ENCODE assay signal across 12 cellular contexts in the genomic region with DNA sequence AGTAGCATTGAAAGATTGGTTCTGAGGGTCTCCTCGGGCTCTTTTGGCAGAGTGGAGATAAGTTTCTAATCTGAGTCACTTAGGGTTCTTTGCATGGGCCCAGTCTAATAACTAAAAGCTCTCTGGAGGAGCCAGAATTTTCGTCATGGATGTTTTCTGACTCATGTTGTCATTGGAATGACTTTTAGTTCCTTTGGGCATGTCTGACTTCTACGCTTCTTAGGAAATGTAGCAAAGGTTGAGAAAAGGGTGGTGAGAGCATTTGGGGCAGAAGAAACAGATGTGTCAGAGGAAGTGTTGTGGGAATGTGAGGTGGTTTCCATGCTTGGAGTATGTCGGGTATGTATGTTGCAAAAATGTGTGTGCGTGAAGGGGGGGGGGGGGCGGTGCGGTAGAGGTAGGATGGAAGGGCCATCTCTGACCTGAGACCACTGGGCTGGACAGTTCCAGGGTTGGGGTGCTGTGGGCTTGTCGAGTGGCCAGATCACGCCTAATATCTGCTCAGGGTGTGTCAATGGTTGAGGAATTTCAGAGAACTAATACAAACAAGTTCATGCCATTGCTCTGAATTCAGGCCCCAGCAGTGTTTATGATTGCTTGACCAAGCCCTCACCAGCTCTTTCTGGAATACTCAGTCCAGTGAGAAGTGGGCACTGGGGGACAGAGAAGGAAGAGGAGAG. TPM values are rescaled to one million over a fixed set of nuclear protein-coding genes. Genes with fewer than 3 reads are reported as not detected.
A peak's percentile ranks its signal among the peaks of the same experiment; 100 is the strongest.
DNase-seq lines count a peak whose midpoint lies in the region; ATAC-seq and TF ChIP-seq lines count a peak whose summit lies in the region.
"Had no signal": no experiment of that assay in that cellular context is flagged by ENCODE, and none has a peak within 500 bp of the region (broad histone marks: within the 10 kb centered on the region; RNA-seq: fewer than 3 reads in every experiment).

No MANE protein-coding gene starts in this region.

- no peak overlapping the region for H3K4me2 ChIP-seq in hepatocyte

- no peaks in the 10 kb centered on the region for H3K79me2 ChIP-seq in hepatocyte

- H3K9ac ChIP-seq in subcutaneous abdominal adipose tissue (ENCODE audit: low read length in 5 of 5) = no peak overlapping the region

- H3K4me3 ChIP-seq in subcutaneous abdominal adipose tissue (ENCODE audit: low read depth in 1 of 5, low read length in 5 of 5) (no peak overlapping the region), hepatocyte (no peak overlapping the region)
- H3K4me3 ChIP-seq: body of pancreas had no signal

- H2AFZ ChIP-seq in hepatocyte = no peak overlapping the region

- no peaks in the 10 kb centered on the region for H4K20me1 ChIP-seq in hepatocyte (ENCODE audit: insufficient read depth, poor library complexity, severe bottlenecking)

- no peak for TF ChIP-seq CTCF in hepatocyte (IDR thresholded peaks at IDR 0.05; ENCODE audit: poor library complexity)

- ATAC-seq in GM18511 (IDR thresholded peaks at IDR 0.05; ENCODE audit: unreplicated experiment) = no peak
- no peak for ATAC-seq in HG03025 (IDR thresholded peaks at IDR 0.05; ENCODE audit: low FRiP score, unreplicated experiment)
- ATAC-seq: body of pancreas had no signal

- no peaks in the 10 kb centered on the region for H3K36me3 ChIP-seq in subcutaneous abdominal adipose tissue (ENCODE audit: control insufficient read depth in 5 of 5, insufficient read depth in 5 of 5, low read length in 5 of 5)
- H3K36me3 ChIP-seq in hepatocyte (replicated peaks; ENCODE audit: insufficient read depth, low read depth) = no peaks in the 10 kb centered on the region

- H3K27me3 ChIP-seq in subcutaneous abdominal adipose tissue (ENCODE audit: control insufficient read depth in 5 of 5, insufficient read depth in 4 of 5, low read length in 5 of 5) (no peaks in the 10 kb centered on the region), hepatocyte (no peaks in the 10 kb centered on the region)
- H3K27me3 ChIP-seq: body of pancreas had no signal

- peak overlapping the region; percentile 5 for H3K27ac ChIP-seq in subcutaneous abdominal adipose tissue (ENCODE audit: low read depth, low read length)
- H3K27ac ChIP-seq in hepatocyte = no peak overlapping the region
- H3K27ac ChIP-seq: body of pancreas had no signal

- no peaks in the 10 kb centered on the region for H3K9me2 ChIP-seq in hepatocyte (replicated peaks; ENCODE audit: insufficient read depth)

- peak; percentile 96 for DNase-seq in HCEC 1CT
- DNase-seq in amniotic stem cell (lab: John Stamatoyannopoulos, UW) = peak; percentile 56
- DNase-seq in glomerular visceral epithelial cell (ENCODE audit: extremely low spot score) = peak; percentile 57
- no peak for DNase-seq in NCI-H82 (lab: John Stamatoyannopoulos, UW)
- DNase-seq in hepatocyte (ENCODE audit: low spot score) = no peak
- DNase-seq: activated T-cell treated with anti-CD3 and anti-CD28 coated beads for 4 hours, body of pancreas, DMS153, NCI-H1694 had no signal

- H3K4me1 ChIP-seq in subcutaneous abdominal adipose tissue (ENCODE audit: control insufficient read depth in 5 of 5, insufficient read depth in 5 of 5, low read length in 5 of 5) (peaks cover 7 to 19% (median 12%) of the 10 kb centered on the region in 5 donors), hepatocyte (ENCODE audit: insufficient read depth) (no peaks in the 10 kb centered on the region)
- H3K4me1 ChIP-seq: body of pancreas had no signal

- WGBS in hepatocyte (ENCODE audit: low lambda C conversion rate, missing lambda C conversion rate) = 96% methylated on average over 9 of the region's 9 CpGs

- H3K9me3 ChIP-seq in subcutaneous abdominal adipose tissue (ENCODE audit: control insufficient read depth in 5 of 5, low read length in 5 of 5) = no peaks in the 10 kb centered on the region
- H3K9me3 ChIP-seq in hepatocyte (ENCODE audit: low read depth) = no peaks in the 10 kb centered on the region
- H3K9me3 ChIP-seq: body of pancreas had no signal

RNA-seq across cellular contexts. Expression of a gene that starts 26.9 kb away (rescaled TPM):
- 3.6 and 3.8 TPM in 2 replicates for total RNA-seq in hepatocyte
- 9.7 and 9.9 TPM in 2 replicates for polyA plus RNA-seq in hepatocyte

Comparison
In these comparisons a context has a peak if more than half of its experiments do, and no peak if none do; other contexts are left out.
1. DNase-seq: peak in HCEC 1CT (single experiment), amniotic stem cell (single experiment) and glomerular visceral epithelial cell (single experiment); none in NCI-H82 (single experiment) and hepatocyte (single experiment).